19 cellular contexts compared by ENCODE assay signal in genomic region chr15:99436472-99437314, GRCh38.
DNase-seq lines count a peak whose midpoint lies in the region; ATAC-seq, FAIRE-seq and TF ChIP-seq lines count a peak whose summit lies in the region.
"Had no signal": no experiment of that assay in that cellular context is flagged by ENCODE, and none has a peak within 500 bp of the region (broad histone marks: within the 10 kb centered on the region; RNA-seq: fewer than 3 reads in every experiment).

No MANE protein-coding gene starts in this region.

- CTCF ChIA-PET in activated CD4-positive, alpha-beta memory T cell treated with anti-CD3 and anti-CD28 coated beads, Interleukin-2, amount 10 ng/mL, durations not matched to agents 7 days and 5 days (lab: Charles Lee) = no interaction called here
- CTCF ChIA-PET in activated CD4-positive, alpha-beta memory T cell treated with anti-CD3 and anti-CD28 coated beads for 36 hours (lab: Charles Lee) = no interaction called here

- no peak overlapping the region for H3K4me3 Mint-ChIP-seq in activated CD4-positive, alpha-beta memory T cell treated with anti-CD3 and anti-CD28 coated beads, Interleukin-2, amount 10 ng/mL, durations not matched to agents 7 days and 5 days
- H3K4me3 Mint-ChIP-seq in activated CD4-positive, alpha-beta memory T cell treated with anti-CD3 and anti-CD28 coated beads for 36 hours = no peak overlapping the region
- H3K4me3 Mint-ChIP-seq in stimulated activated memory B cell treated with anti-CD40 and anti-IgM and Interleukin-4, amounts not matched to agents 10 μg/mL and 1 μg/mL and 100 μg/mL, for 72 hours = no peak overlapping the region

- no peak overlapping the region for H3K9ac ChIP-seq in kidney (ENCODE audit: low read length in 2 of 2)

- TF ChIP-seq CTCF in RWPE2 (IDR thresholded peaks at IDR 0.05; ENCODE audit: poor library complexity, severe bottlenecking) (no peak), kidney (IDR thresholded peaks at IDR 0.05; ENCODE audit: borderline replicate concordance, extremely low read depth, insufficient read depth) (no peak)

- peaks cover 4% of the 10 kb centered on the region for H3K27me3 Mint-ChIP-seq in activated CD4-positive, alpha-beta memory T cell treated with anti-CD3 and anti-CD28 coated beads, Interleukin-2, amount 10 ng/mL, durations not matched to agents 7 days and 5 days
- no peaks in the 10 kb centered on the region for H3K27me3 Mint-ChIP-seq in activated CD4-positive, alpha-beta memory T cell treated with anti-CD3 and anti-CD28 coated beads for 36 hours
- H3K27me3 Mint-ChIP-seq in stimulated activated memory B cell treated with anti-CD40 and anti-IgM and Interleukin-4, amounts not matched to agents 10 μg/mL and 1 μg/mL and 100 μg/mL, for 72 hours = no peaks in the 10 kb centered on the region

- H3K36me3 Mint-ChIP-seq in activated CD4-positive, alpha-beta memory T cell treated with anti-CD3 and anti-CD28 coated beads, Interleukin-2, amount 10 ng/mL, durations not matched to agents 7 days and 5 days (ENCODE audit: low read depth) = no peaks in the 10 kb centered on the region
- no peaks in the 10 kb centered on the region for H3K36me3 Mint-ChIP-seq in activated CD4-positive, alpha-beta memory T cell treated with anti-CD3 and anti-CD28 coated beads for 36 hours
- no peaks in the 10 kb centered on the region for H3K36me3 Mint-ChIP-seq in stimulated activated memory B cell treated with anti-CD40 and anti-IgM and Interleukin-4, amounts not matched to agents 10 μg/mL and 1 μg/mL and 100 μg/mL, for 72 hours

- intact Hi-C loops in activated CD4-positive, alpha-beta memory T cell treated with anti-CD3 and anti-CD28 coated beads for 36 hours (cut with micrococcal nuclease) = no loop called here
- intact Hi-C loops in kidney (cut with DNase I) = no loop called here

- H3K27ac Mint-ChIP-seq in activated CD4-positive, alpha-beta memory T cell treated with anti-CD3 and anti-CD28 coated beads, Interleukin-2, amount 10 ng/mL, durations not matched to agents 7 days and 5 days = no peak overlapping the region
- H3K27ac Mint-ChIP-seq in activated CD4-positive, alpha-beta memory T cell treated with anti-CD3 and anti-CD28 coated beads for 36 hours = no peak overlapping the region
- peak overlapping the region; percentile 91 for H3K27ac Mint-ChIP-seq in stimulated activated memory B cell treated with anti-CD40 and anti-IgM and Interleukin-4, amounts not matched to agents 10 μg/mL and 1 μg/mL and 100 μg/mL, for 72 hours

- H3K9me3 ChIP-seq in RWPE2 (ENCODE audit: severe bottlenecking) = no peaks in the 10 kb centered on the region
- H3K9me3 ChIP-seq in kidney (ENCODE audit: control insufficient read depth in 1 of 2, low read length in 2 of 2) = no peaks in the 10 kb centered on the region
- H3K9me3 ChIP-seq: mucosa of descending colon, thyroid gland had no signal

- H3K36me3 ChIP-seq in RWPE2 (ENCODE audit: low read depth) (no peaks in the 10 kb centered on the region), kidney (ENCODE audit: control insufficient read depth in 1 of 2, insufficient read depth in 2 of 2, low read length in 2 of 2) (no peaks in the 10 kb centered on the region)
- H3K36me3 ChIP-seq: cardiac muscle cell, thyroid gland had no signal

- FAIRE-seq in kidney (lab: Jason Lieb, UNC) = no peak
- FAIRE-seq: frontal cortex had no signal

- POLR2A ChIA-PET in activated CD4-positive, alpha-beta memory T cell treated with anti-CD3 and anti-CD28 coated beads, Interleukin-2, amount 10 ng/mL, durations not matched to agents 7 days and 5 days (lab: Charles Lee) = interaction anchor here (0.7 to 1.2 kb wide), 2 partner anchors 12 to 594 kb away, joined by 3 read pairs; no protein-coding TSS in a partner anchor
- POLR2A ChIA-PET in activated CD4-positive, alpha-beta memory T cell treated with anti-CD3 and anti-CD28 coated beads for 36 hours (lab: Charles Lee) = no interaction called here

- no peaks in the 10 kb centered on the region for H3K27me3 ChIP-seq in RWPE2 (ENCODE audit: insufficient read depth, poor library complexity, severe bottlenecking)
- H3K27me3 ChIP-seq: cardiac muscle cell, thyroid gland had no signal

- no peak overlapping the region for H3K4me3 ChIP-seq in RWPE2 (ENCODE audit: severe bottlenecking)
- H3K4me3 ChIP-seq in kidney (ENCODE audit: low read length in 2 of 2) = no peak overlapping the region
- H3K4me3 ChIP-seq: cardiac muscle cell, mucosa of descending colon, thyroid gland had no signal

- no peak overlapping the region for H3K27ac ChIP-seq in RWPE2 (ENCODE audit: poor library complexity, severe bottlenecking)
- H3K27ac ChIP-seq in kidney (ENCODE audit: low read depth in 2 of 2, low read length in 2 of 2) = peak overlapping the region; percentile 23 to 58
- H3K27ac ChIP-seq: cardiac muscle cell had no signal

- H3K9me3 Mint-ChIP-seq in activated CD4-positive, alpha-beta memory T cell treated with anti-CD3 and anti-CD28 coated beads, Interleukin-2, amount 10 ng/mL, durations not matched to agents 7 days and 5 days = no peaks in the 10 kb centered on the region
- no peaks in the 10 kb centered on the region for H3K9me3 Mint-ChIP-seq in activated CD4-positive, alpha-beta memory T cell treated with anti-CD3 and anti-CD28 coated beads for 36 hours
- no peaks in the 10 kb centered on the region for H3K9me3 Mint-ChIP-seq in stimulated activated memory B cell treated with anti-CD40 and anti-IgM and Interleukin-4, amounts not matched to agents 10 μg/mL and 1 μg/mL and 100 μg/mL, for 72 hours

- DNase-seq in activated CD4-positive, alpha-beta memory T cell treated with anti-CD3 and anti-CD28 coated beads, Interleukin-2, amount 10 ng/mL, durations not matched to agents 7 days and 5 days = peak; percentile 15
- DNase-seq in activated CD4-positive, alpha-beta memory T cell treated with anti-CD3 and anti-CD28 coated beads for 36 hours = no peak
- DNase-seq in RWPE2 (ENCODE audit: low spot score) = peak; percentile 66
- DNase-seq in kidney = peak; percentile 69
- no peak for DNase-seq in NCI-H2029 (lab: John Stamatoyannopoulos, UW)
- no peak for DNase-seq in OCI-M2 (lab: John Stamatoyannopoulos, UW; ENCODE audit: unreplicated experiment)
- DNase-seq: activated CD4-positive, alpha-beta T cell treated with anti-CD3 and anti-CD28 coated beads for 48 hours; COR-L47; GDM1; NCI-H1694 treated with DMSO at 0.1 percent for 48 hours; NCI-H774; SHP77 treated with DMSO at 0.1 percent for 48 hours; stimulated activated CD4-positive, alpha-beta T cell treated with anti-CD3 and anti-CD28 coated beads, Interleukin-15, amount 100 ng/mL, for 24 hours; thyroid gland had no signal

- ATAC-seq in RWPE2 (ENCODE audit: low read depth) = no peak
- no peak for ATAC-seq in stimulated activated memory B cell treated with anti-CD40 and anti-IgM and Interleukin-4, amounts not matched to agents 10 μg/mL and 1 μg/mL and 100 μg/mL, for 72 hours
- no peak for ATAC-seq in GM18520 (IDR thresholded peaks at IDR 0.05; ENCODE audit: unreplicated experiment)

- H3K4me1 ChIP-seq in RWPE2 (ENCODE audit: insufficient read depth, poor library complexity, severe bottlenecking) (peaks cover 16% of the 10 kb centered on the region), kidney (ENCODE audit: control insufficient read depth in 1 of 2, insufficient read depth in 1 of 2, low read depth in 1 of 2, low read length in 2 of 2) (peaks cover 31 to 46% of the 10 kb centered on the region in 2 donors)

- peaks cover 10% of the 10 kb centered on the region for H3K4me1 Mint-ChIP-seq in activated CD4-positive, alpha-beta memory T cell treated with anti-CD3 and anti-CD28 coated beads, Interleukin-2, amount 10 ng/mL, durations not matched to agents 7 days and 5 days
- H3K4me1 Mint-ChIP-seq in activated CD4-positive, alpha-beta memory T cell treated with anti-CD3 and anti-CD28 coated beads for 36 hours (ENCODE audit: low read depth) = peaks cover 21% of the 10 kb centered on the region
- H3K4me1 Mint-ChIP-seq in stimulated activated memory B cell treated with anti-CD40 and anti-IgM and Interleukin-4, amounts not matched to agents 10 μg/mL and 1 μg/mL and 100 μg/mL, for 72 hours = peaks cover 57% of the 10 kb centered on the region

Comparison
In these comparisons a context has a peak if more than half of its experiments do, and no peak if none do; other contexts are left out.
1. DNase-seq: peak in activated CD4-positive, alpha-beta memory T cell treated with anti-CD3 and anti-CD28 coated beads, Interleukin-2, amount 10 ng/mL, durations not matched to agents 7 days and 5 days (single experiment), RWPE2 (single experiment) and kidney (single experiment); none in activated CD4-positive, alpha-beta memory T cell treated with anti-CD3 and anti-CD28 coated beads for 36 hours (single experiment), NCI-H2029 (single experiment) and OCI-M2 (single experiment).